ENCODE assay signal across 2 cellular contexts in the genomic region with DNA sequence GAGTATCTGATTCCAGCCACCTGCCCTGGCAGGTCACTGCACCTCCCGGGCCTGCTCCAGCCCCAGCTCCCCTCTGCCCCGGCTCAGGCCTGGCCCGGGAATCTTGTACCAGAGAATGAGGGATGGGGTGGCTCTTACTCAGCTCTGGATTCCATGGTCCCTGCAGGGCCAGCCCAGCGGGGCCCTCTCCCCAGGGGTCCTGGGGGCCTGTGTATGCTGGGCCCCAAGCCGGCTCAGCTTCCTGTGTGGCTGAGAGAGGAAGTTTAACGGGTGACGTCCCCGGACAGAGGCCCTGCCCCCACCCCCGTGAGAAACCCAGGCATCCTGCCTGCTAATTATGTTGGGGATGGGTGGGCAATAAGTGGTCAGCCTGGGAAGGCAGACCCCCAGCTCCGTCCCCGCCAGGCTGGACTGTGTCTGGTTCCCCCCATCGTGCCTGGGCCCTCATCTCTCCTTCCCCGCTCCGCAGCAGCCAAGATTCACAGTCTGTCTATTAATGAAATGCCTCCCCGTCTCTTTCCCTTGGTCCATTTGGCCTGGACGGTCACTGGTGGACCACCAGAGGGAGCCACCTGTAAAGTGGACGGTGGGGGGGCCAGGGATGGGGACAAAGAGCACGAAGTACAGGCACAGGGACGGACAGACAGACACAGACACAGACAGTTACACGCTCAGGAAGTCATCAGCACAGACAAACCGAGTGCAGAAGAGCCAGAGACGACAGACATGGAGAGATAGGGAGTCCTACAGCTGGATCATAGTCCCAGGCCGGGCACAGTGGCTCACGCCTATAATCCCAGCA.
A peak's percentile ranks its signal among the peaks of the same experiment; 100 is the strongest.
TF ChIP-seq lines count a peak whose summit lies in the region.

TSS of gene DENND1C (minus strand) at position 247 of the 802 bp plus-strand sequence. CDS start at position 155, 92 bp downstream.

TF ChIP-seq in A549, 52 proteins besides CTCF, POLR2A, EP300 and RAD21:
- TF ChIP-seq PHF8 (IDR thresholded peaks at IDR 0.05; ENCODE audit: borderline replicate concordance, low read depth) (no peak), SMC3 (IDR thresholded peaks at IDR 0.05) (peak; percentile 52)

TF ChIP-seq in endothelial cell of umbilical vein, 7 proteins besides CTCF, POLR2A, EP300 and RAD21:
- no peak for TF ChIP-seq POLR2AphosphoS5 (IDR thresholded peaks at IDR 0.05; ENCODE audit: insufficient read depth, low read depth, low read length)
- no peak for TF ChIP-seq GATA2 (IDR thresholded peaks at IDR 0.05; ENCODE audit: insufficient read depth, insufficient read length, low read depth, low read length)
- TF ChIP-seq JUN (IDR thresholded peaks at IDR 0.05; ENCODE audit: borderline replicate concordance, insufficient read depth, insufficient read length, low read depth) = no peak
- TF ChIP-seq FOS (IDR thresholded peaks at IDR 0.05; ENCODE audit: borderline replicate concordance, insufficient read depth, low read length) = no peak
- no peak for TF ChIP-seq MAX (IDR thresholded peaks at IDR 0.05; ENCODE audit: insufficient read depth, insufficient read length)
- TF ChIP-seq MYC (IDR thresholded peaks at IDR 0.05; ENCODE audit: low read depth, low read length) = no peak
- TF ChIP-seq EZH2 (IDR thresholded peaks at IDR 0.05; ENCODE audit: borderline replicate concordance, low read depth, low read length, severe bottlenecking) = no peak
